Comparison of ENCODE assay signal across 20 cellular contexts in the genomic region with DNA sequence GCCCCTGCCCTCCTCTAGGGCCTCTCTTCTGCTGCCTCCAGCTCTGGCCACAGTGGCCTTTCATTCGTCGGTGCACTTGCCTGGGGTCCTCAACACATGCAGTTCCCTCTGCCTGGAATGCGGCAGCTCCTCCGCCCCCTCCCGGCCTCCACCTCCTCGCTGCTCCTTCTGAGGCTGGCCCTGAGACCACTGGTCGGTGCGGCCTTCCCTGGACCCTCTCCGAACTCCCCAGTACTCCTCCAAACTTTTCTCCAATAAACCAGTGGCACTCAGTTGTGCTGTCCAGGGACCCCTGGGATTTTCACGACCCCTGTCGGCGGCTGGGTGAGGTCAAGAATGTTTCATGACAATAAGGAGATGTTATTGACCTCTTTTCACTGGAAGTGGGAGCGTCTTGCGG.
"Had no signal": no experiment of that assay in that cellular context is flagged by ENCODE, and none has a peak within 500 bp of the region (broad histone marks: within the 10 kb centered on the region; RNA-seq: fewer than 3 reads in every experiment).

No MANE protein-coding gene starts in this region.

- H3K9me3 Mint-ChIP-seq: activated CD4-positive, alpha-beta memory T cell treated with anti-CD3 and anti-CD28 coated beads, Interleukin-2, amount 10 ng/mL, durations not matched to agents 7 days and 5 days; activated naive CD8-positive, alpha-beta T cell treated with anti-CD3 and anti-CD28 coated beads for 36 hours; stimulated activated naive CD8-positive, alpha-beta T cell treated with anti-CD3 and anti-CD28 coated beads, Interleukin-15, amount 100 ng/mL, for 72 hours; T-helper 2 cell treated with Interferon-gamma antibody and Interleukin-4, amounts not matched to agents 5 μg/mL and 100 μg/mL, for 36 hours had no signal

- H3K4me3 Mint-ChIP-seq: activated CD4-positive, alpha-beta memory T cell treated with anti-CD3 and anti-CD28 coated beads, Interleukin-2, amount 10 ng/mL, durations not matched to agents 7 days and 5 days; activated CD8-positive, alpha-beta memory T cell treated with anti-CD3 and anti-CD28 coated beads, Interleukin-2, amount 10 ng/mL, durations not matched to agents 7 days and 5 days; activated naive CD8-positive, alpha-beta T cell treated with anti-CD3 and anti-CD28 coated beads for 36 hours; T-helper 2 cell treated with Interferon-gamma antibody and Interleukin-4, amounts not matched to agents 5 μg/mL and 100 μg/mL, for 36 hours had no signal

- H3K27ac Mint-ChIP-seq: activated CD4-positive, alpha-beta memory T cell treated with anti-CD3 and anti-CD28 coated beads, Interleukin-2, amount 10 ng/mL, durations not matched to agents 7 days and 5 days; activated CD8-positive, alpha-beta memory T cell treated with anti-CD3 and anti-CD28 coated beads, Interleukin-2, amount 10 ng/mL, durations not matched to agents 7 days and 5 days; activated naive CD8-positive, alpha-beta T cell treated with anti-CD3 and anti-CD28 coated beads for 36 hours; stimulated activated naive CD8-positive, alpha-beta T cell treated with anti-CD3 and anti-CD28 coated beads, Interleukin-15, amount 100 ng/mL, for 72 hours; T-helper 2 cell treated with Interferon-gamma antibody and Interleukin-4, amounts not matched to agents 5 μg/mL and 100 μg/mL, for 36 hours had no signal

- H3K4me3 ChIP-seq: right lobe of liver had no signal

- DNase-seq: activated CD4-positive, alpha-beta memory T cell treated with anti-CD3 and anti-CD28 coated beads, Interleukin-2, amount 10 ng/mL, durations not matched to agents 7 days and 5 days; activated CD4-positive, alpha-beta T cell treated with anti-CD3 and anti-CD28 coated beads for 4 hours; activated CD8-positive, alpha-beta memory T cell treated with anti-CD3 and anti-CD28 coated beads, Interleukin-2, amount 10 ng/mL, durations not matched to agents 7 days and 5 days; activated naive CD4-positive, alpha-beta T cell; activated naive CD8-positive, alpha-beta T cell treated with anti-CD3 and anti-CD28 coated beads for 36 hours; amniotic stem cell; gastrocnemius medialis; heart left ventricle; islet precursor cell; midbrain; psoas muscle; right lobe of liver; small intestine; stimulated activated CD4-positive, alpha-beta T cell treated with anti-CD3 and anti-CD28 coated beads, Interleukin-4, amount 100 ng/mL, for 1 hour; stimulated activated naive CD8-positive, alpha-beta T cell treated with anti-CD3 and anti-CD28 coated beads, Interleukin-15, amount 100 ng/mL, for 72 hours; transverse colon had no signal

- H3K9me3 ChIP-seq: gastrocnemius medialis, heart left ventricle, psoas muscle, right lobe of liver, suprapubic skin, transverse colon, vagina had no signal

- H3K27me3 ChIP-seq: right lobe of liver, vagina had no signal

- H3K4me1 Mint-ChIP-seq: activated naive CD8-positive, alpha-beta T cell treated with anti-CD3 and anti-CD28 coated beads for 36 hours; stimulated activated naive CD8-positive, alpha-beta T cell treated with anti-CD3 and anti-CD28 coated beads, Interleukin-15, amount 100 ng/mL, for 72 hours had no signal

- H3K36me3 ChIP-seq: vagina had no signal

- H3K4me1 ChIP-seq: psoas muscle, right lobe of liver had no signal

- H3K27ac ChIP-seq: gastrocnemius medialis, heart left ventricle, psoas muscle, right lobe of liver, suprapubic skin, transverse colon, vagina had no signal

- ATAC-seq: activated CD8-positive, alpha-beta memory T cell treated with anti-CD3 and anti-CD28 coated beads, Interleukin-2, amount 10 ng/mL, durations not matched to agents 7 days and 5 days; gastrocnemius medialis; left lobe of liver; psoas muscle had no signal
